In genomic region chr5:122153774-122154173, GRCh38 we compare ENCODE assay signal across 1 cellular context.
TF ChIP-seq lines count a peak whose summit lies in the region.

No MANE protein-coding gene starts in this region.

TF ChIP-seq in IMR-90, 13 proteins besides CTCF, POLR2A, EP300 and RAD21 (continued from another document):
- no peak for TF ChIP-seq USF2 (IDR thresholded peaks at IDR 0.05; ENCODE audit: low read depth, low read length)
- no peak for TF ChIP-seq FOS (IDR thresholded peaks at IDR 0.05; ENCODE audit: low read depth, low read length)
- TF ChIP-seq BHLHE40 (IDR thresholded peaks at IDR 0.05; ENCODE audit: low read depth, low read length), result no peak
- no peak for TF ChIP-seq NFE2L2 (IDR thresholded peaks at IDR 0.05; ENCODE audit: low read depth, low read length)
- no peak for TF ChIP-seq MXI1 (IDR thresholded peaks at IDR 0.05; ENCODE audit: borderline replicate concordance, low read depth, low read length)
